In genomic region chr3:42772670-42773408, GRCh38 we compare ENCODE assay signal across 8 cellular contexts. TPM values are rescaled to one million over a fixed set of nuclear protein-coding genes. Genes with fewer than 3 reads are reported as not detected.
DNase-seq lines count a peak whose midpoint lies in the region; ATAC-seq and FAIRE-seq lines count a peak whose summit lies in the region.

A gene with protein sequence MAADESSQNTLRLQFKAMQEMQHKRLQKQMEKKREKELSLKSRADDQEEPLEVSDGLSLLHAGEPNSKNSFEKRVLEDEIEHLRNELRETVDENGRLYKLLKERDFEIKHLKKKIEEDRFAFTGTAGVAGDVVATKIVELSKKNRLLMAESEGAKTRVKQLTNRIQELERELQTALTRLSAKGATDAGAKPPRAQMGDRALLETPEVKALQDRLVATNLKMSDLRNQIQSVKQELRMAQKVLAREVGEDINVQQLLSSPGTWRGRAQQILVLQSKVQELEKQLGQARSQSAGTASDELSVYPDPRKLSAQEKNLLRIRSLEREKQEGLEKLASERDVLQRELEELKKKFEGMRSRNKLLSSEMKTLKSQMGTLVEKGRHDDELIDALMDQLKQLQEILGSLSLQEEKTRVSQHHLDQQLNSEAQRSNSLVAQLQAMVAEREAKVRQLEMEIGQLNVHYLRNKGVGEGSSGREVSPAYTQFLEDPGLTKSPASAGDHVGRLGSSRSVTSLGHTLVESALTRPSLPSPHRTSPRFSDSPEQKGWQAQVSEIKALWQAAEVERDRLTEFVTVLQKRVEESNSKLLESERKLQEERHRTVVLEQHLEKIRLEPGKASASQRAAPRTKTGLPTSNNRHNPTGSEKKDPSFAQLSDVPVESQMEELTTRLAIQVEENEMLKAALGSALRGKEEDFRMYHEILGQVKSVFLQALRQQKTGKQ (minus strand): TSS chr3:42773253. CDS start chr3:42758345, 14,908 bp downstream.

- no peaks in the 10 kb centered on the region for H3K27me3 Mint-ChIP-seq in activated T-helper 17 cell treated with anti-CD3 and anti-CD28 coated beads, Interleukin-2, amount 50 U/mL, for 72 hours
- H3K27me3 Mint-ChIP-seq in natural killer cell treated with Interleukin-12 subunit alpha and Interleukin-12 subunit beta and Interleukin-15 and Interleukin-18, amount 100 ng/mL, for 72 hours = no peaks in the 10 kb centered on the region

- peaks cover 4% of the 10 kb centered on the region for H3K4me1 Mint-ChIP-seq in activated T-helper 17 cell treated with anti-CD3 and anti-CD28 coated beads, Interleukin-2, amount 50 U/mL, for 72 hours
- H3K4me1 Mint-ChIP-seq in natural killer cell treated with Interleukin-12 subunit alpha and Interleukin-12 subunit beta and Interleukin-15 and Interleukin-18, amount 100 ng/mL, for 72 hours (ENCODE audit: low read depth in 2 of 2) = peaks cover 11 to 18% of the 10 kb centered on the region in 2 donors

- H3K27me3 ChIP-seq in HUES48 (ENCODE audit: control insufficient read depth, insufficient read depth, low read length) = peaks cover 14% of the 10 kb centered on the region; the same call in 1 of the 2 replicates

- H3K27ac ChIP-seq in HUES48 (ENCODE audit: low read depth, low read length) = peak within 1 kb of the TSS; percentile 35

- ATAC-seq in GM21367 (IDR thresholded peaks at IDR 0.05; ENCODE audit: unreplicated experiment) = peak; percentile 97
- peak; percentile 97 for ATAC-seq in activated T-helper 17 cell treated with anti-CD3 and anti-CD28 coated beads, Interleukin-2, amount 50 U/mL, for 72 hours (replicated peaks)
- ATAC-seq in natural killer cell treated with Interleukin-12 subunit alpha and Interleukin-12 subunit beta and Interleukin-15 and Interleukin-18, amount 100 ng/mL, for 72 hours = peak; percentile 98 to 99

- FAIRE-seq in RCC 7860 (lab: Jason Lieb, UNC) = no peak

- DNase-seq in D341Med (ENCODE audit: low spot score) = peak; percentile 93
- DNase-seq in RCC 7860 (ENCODE audit: low spot score) = peak; percentile 60
- peak; percentile 83 for DNase-seq in fibroblast of the conjunctiva (ENCODE audit: low read depth)
- peak; percentile 95 for DNase-seq in natural killer cell treated with Interleukin-12 subunit alpha and Interleukin-12 subunit beta and Interleukin-15 and Interleukin-18, amount 100 ng/mL, for 72 hours (ENCODE audit: low spot score)
- DNase-seq in stimulated activated naive CD4-positive, alpha-beta T cell (lab: John Stamatoyannopoulos, UW) = peak; percentile 67 to 77 (median 72)

- peak within 1 kb of the TSS; percentile 90 for H3K27ac Mint-ChIP-seq in activated T-helper 17 cell treated with anti-CD3 and anti-CD28 coated beads, Interleukin-2, amount 50 U/mL, for 72 hours
- peak within 1 kb of the TSS; percentile 78 to 89 for H3K27ac Mint-ChIP-seq in natural killer cell treated with Interleukin-12 subunit alpha and Interleukin-12 subunit beta and Interleukin-15 and Interleukin-18, amount 100 ng/mL, for 72 hours

- H3K4me1 ChIP-seq in HUES48 (ENCODE audit: control insufficient read depth, insufficient read depth, low read length) = no peaks in the 10 kb centered on the region

- H3K36me3 Mint-ChIP-seq in activated T-helper 17 cell treated with anti-CD3 and anti-CD28 coated beads, Interleukin-2, amount 50 U/mL, for 72 hours (ENCODE audit: low read depth) = no peaks in the 10 kb centered on the region
- H3K36me3 Mint-ChIP-seq in natural killer cell treated with Interleukin-12 subunit alpha and Interleukin-12 subunit beta and Interleukin-15 and Interleukin-18, amount 100 ng/mL, for 72 hours = no peaks in the 10 kb centered on the region

- no peaks in the 10 kb centered on the region for H3K9me3 Mint-ChIP-seq in activated T-helper 17 cell treated with anti-CD3 and anti-CD28 coated beads, Interleukin-2, amount 50 U/mL, for 72 hours
- H3K9me3 Mint-ChIP-seq in natural killer cell treated with Interleukin-12 subunit alpha and Interleukin-12 subunit beta and Interleukin-15 and Interleukin-18, amount 100 ng/mL, for 72 hours = no peaks in the 10 kb centered on the region

- no peaks in the 10 kb centered on the region for H3K36me3 ChIP-seq in HUES48 (ENCODE audit: control insufficient read depth, insufficient read depth, low read length)

- peak within 1 kb of the TSS; percentile 79 for H3K4me3 ChIP-seq in HUES48 (ENCODE audit: low read depth, low read length)

- H3K4me3 Mint-ChIP-seq in activated T-helper 17 cell treated with anti-CD3 and anti-CD28 coated beads, Interleukin-2, amount 50 U/mL, for 72 hours = peak within 1 kb of the TSS; percentile 87
- H3K4me3 Mint-ChIP-seq in natural killer cell treated with Interleukin-12 subunit alpha and Interleukin-12 subunit beta and Interleukin-15 and Interleukin-18, amount 100 ng/mL, for 72 hours = peak within 1 kb of the TSS; percentile 91

- no peaks in the 10 kb centered on the region for H3K9me3 ChIP-seq in HUES48 (ENCODE audit: control insufficient read depth, insufficient read depth, low read length)

- no peak within 1 kb of the TSS for H3K9ac ChIP-seq in HUES48 (ENCODE audit: low read depth, low read length)

RNA-seq across cellular contexts. Expression of the gene that starts here (rescaled TPM):
- under 1 TPM in 1 of 2 donors, not detected in 1; 0.24 TPM for total RNA-seq in activated T-helper 17 cell treated with anti-CD3 and anti-CD28 coated beads, Interleukin-2, amount 50 U/mL, for 72 hours
- 1 to 10 TPM; 1.0 to 1.2 TPM for total RNA-seq in natural killer cell treated with Interleukin-12 subunit alpha and Interleukin-12 subunit beta and Interleukin-15 and Interleukin-18, amount 100 ng/mL, for 72 hours

Comparison
In these comparisons a context has a peak if more than half of its experiments do, and no peak if none do; other contexts are left out.
1. Peak in every context shown above with its lines: DNase-seq, ATAC-seq, H3K4me3 ChIP-seq and H3K27ac ChIP-seq.
2. Peak in ATAC-seq in activated T-helper 17 cell treated with anti-CD3 and anti-CD28 coated beads, Interleukin-2, amount 50 U/mL, for 72 hours; RNA of the gene not detected or under 1 TPM.